26 cellular contexts compared by ENCODE assay signal in the genomic region with DNA sequence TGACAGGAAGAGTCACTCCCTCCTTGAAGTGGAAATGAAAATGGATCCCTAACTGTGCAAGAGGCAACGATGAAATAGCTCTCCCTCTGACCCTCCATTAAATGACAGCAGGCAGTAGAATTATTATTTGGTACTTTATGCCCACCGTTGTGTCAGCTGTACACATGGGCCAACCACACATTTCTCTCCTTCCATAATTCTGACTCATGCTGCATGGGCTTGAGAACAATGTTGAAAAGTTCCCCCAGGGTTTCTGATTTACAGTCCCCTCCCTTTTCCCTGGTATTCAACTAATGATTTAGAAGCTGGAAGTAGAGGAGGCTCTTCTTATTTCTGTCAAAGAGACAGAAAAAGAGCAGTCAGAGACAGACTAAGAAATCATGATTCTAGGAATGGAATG.
DNase-seq lines count a peak whose midpoint lies in the region; ATAC-seq and TF ChIP-seq lines count a peak whose summit lies in the region.
"Had no signal": no experiment of that assay in that cellular context is flagged by ENCODE, and none has a peak within 500 bp of the region (broad histone marks: within the 10 kb centered on the region; RNA-seq: fewer than 3 reads in every experiment).

No MANE protein-coding gene starts in this region.

- DNase-seq in AG20443 (ENCODE audit: low spot score) (peak; percentile 25), M059J (ENCODE audit: low read depth) (peak; percentile 88), chondrocyte (ENCODE audit: low spot score) (no peak), myocyte (ENCODE audit: low read depth) (peak; percentile 55), mucosa of descending colon (no peak), NOMO-1 (lab: John Stamatoyannopoulos, UW; ENCODE audit: unreplicated experiment in 2 of 2) (no peak), globus pallidus (ENCODE audit: low spot score) (no peak)
- DNase-seq in activated CD4-positive, alpha-beta T cell treated with anti-CD3 and anti-CD28 coated beads, Interleukin-2, amount 50 U/mL, for 1 hour: no peak
- DNase-seq: activated CD4-positive, alpha-beta T cell treated with anti-CD3 and anti-CD28 coated beads, Interleukin-2, amount 10 ng/mL, durations not matched to agents 24 days and 14 days; activated CD8-positive, alpha-beta memory T cell treated with anti-CD3 and anti-CD28 coated beads, Interleukin-2, amount 50 U/mL, for 4 hours; activated gamma-delta T cell treated with Interleukin-2 at 50 U/mL for 16 hours; CD4-positive, alpha-beta T cell; DMS153; effector memory CD4-positive, alpha-beta T cell; esophagus squamous epithelium; HFFc6; hippocampal formation; islet precursor cell; mammary epithelial cell; NCI-H1048; NCI-H2081 treated with DMSO at 0.1 percent for 48 hours; NCI-H524 treated with DMSO at 0.1 percent for 48 hours; SHP77; T-helper 1 cell; uterus had no signal

- no peak for ATAC-seq in mucosa of descending colon
- ATAC-seq: natural killer cell treated with Interleukin-12 subunit alpha and Interleukin-12 subunit beta and Interleukin-15 and Interleukin-18, amount 100 ng/mL, for 72 hours had no signal

- no peak for TF ChIP-seq CTCF in chondrocyte (IDR thresholded peaks at IDR 0.05)
- no peak for TF ChIP-seq CTCF in mucosa of descending colon (IDR thresholded peaks at IDR 0.05)

- no peak overlapping the region for H3K4me3 ChIP-seq in mucosa of descending colon
- H3K4me3 ChIP-seq: esophagus squamous epithelium, uterus had no signal

- H3K27ac Mint-ChIP-seq in chondrocyte (ENCODE audit: unreplicated experiment): peak overlapping the region; percentile 62
- H3K27ac Mint-ChIP-seq: activated CD4-positive, alpha-beta T cell treated with anti-CD3 and anti-CD28 coated beads, Interleukin-2, amount 10 ng/mL, durations not matched to agents 24 days and 14 days; CD4-positive, alpha-beta T cell; HFFc6; natural killer cell treated with Interleukin-12 subunit alpha and Interleukin-12 subunit beta and Interleukin-15 and Interleukin-18, amount 100 ng/mL, for 72 hours had no signal

- no peaks in the 10 kb centered on the region for H3K4me1 ChIP-seq in mucosa of descending colon (ENCODE audit: low read depth)
- H3K4me1 ChIP-seq: esophagus squamous epithelium, uterus had no signal

- no peaks in the 10 kb centered on the region for H3K36me3 Mint-ChIP-seq in chondrocyte (ENCODE audit: low read depth)
- H3K36me3 Mint-ChIP-seq: natural killer cell treated with Interleukin-12 subunit alpha and Interleukin-12 subunit beta and Interleukin-15 and Interleukin-18, amount 100 ng/mL, for 72 hours had no signal

- no peak overlapping the region for H3K4me3 Mint-ChIP-seq in chondrocyte (ENCODE audit: unreplicated experiment)
- H3K4me3 Mint-ChIP-seq: activated CD4-positive, alpha-beta T cell treated with anti-CD3 and anti-CD28 coated beads, Interleukin-2, amount 10 ng/mL, durations not matched to agents 24 days and 14 days; CD4-positive, alpha-beta T cell; HFFc6; natural killer cell treated with Interleukin-12 subunit alpha and Interleukin-12 subunit beta and Interleukin-15 and Interleukin-18, amount 100 ng/mL, for 72 hours had no signal

- intact Hi-C loops in mucosa of descending colon (cut with DNase I, micrococcal nuclease): no loop called here

- no peaks in the 10 kb centered on the region for H3K9me3 ChIP-seq in mucosa of descending colon
- H3K9me3 ChIP-seq: esophagus squamous epithelium had no signal

- no peaks in the 10 kb centered on the region for H3K36me3 ChIP-seq in mucosa of descending colon (ENCODE audit: low read depth)
- H3K36me3 ChIP-seq: esophagus squamous epithelium, uterus had no signal

- no peaks in the 10 kb centered on the region for H3K27me3 Mint-ChIP-seq in chondrocyte (ENCODE audit: low read depth)
- H3K27me3 Mint-ChIP-seq: activated CD4-positive, alpha-beta T cell treated with anti-CD3 and anti-CD28 coated beads, Interleukin-2, amount 10 ng/mL, durations not matched to agents 24 days and 14 days; CD4-positive, alpha-beta T cell; natural killer cell treated with Interleukin-12 subunit alpha and Interleukin-12 subunit beta and Interleukin-15 and Interleukin-18, amount 100 ng/mL, for 72 hours had no signal

- peaks cover 11% of the 10 kb centered on the region for H3K9me3 Mint-ChIP-seq in chondrocyte (ENCODE audit: low read depth)

- H3K4me1 Mint-ChIP-seq in chondrocyte (ENCODE audit: low read depth): peaks cover 15% of the 10 kb centered on the region
- H3K4me1 Mint-ChIP-seq: activated CD4-positive, alpha-beta T cell treated with anti-CD3 and anti-CD28 coated beads, Interleukin-2, amount 10 ng/mL, durations not matched to agents 24 days and 14 days had no signal

Comparison
In these comparisons a context has a peak if more than half of its experiments do, and no peak if none do; other contexts are left out.
1. DNase-seq: peak in AG20443 (single experiment), M059J (single experiment) and myocyte (single experiment); none in chondrocyte (single experiment), mucosa of descending colon (0 of 3), NOMO-1 (0 of 2), globus pallidus (single experiment) and activated CD4-positive, alpha-beta T cell treated with anti-CD3 and anti-CD28 coated beads, Interleukin-2, amount 50 U/mL, for 1 hour (single experiment).